Comparison of ENCODE assay signal across 8 cellular contexts in the genomic region with DNA sequence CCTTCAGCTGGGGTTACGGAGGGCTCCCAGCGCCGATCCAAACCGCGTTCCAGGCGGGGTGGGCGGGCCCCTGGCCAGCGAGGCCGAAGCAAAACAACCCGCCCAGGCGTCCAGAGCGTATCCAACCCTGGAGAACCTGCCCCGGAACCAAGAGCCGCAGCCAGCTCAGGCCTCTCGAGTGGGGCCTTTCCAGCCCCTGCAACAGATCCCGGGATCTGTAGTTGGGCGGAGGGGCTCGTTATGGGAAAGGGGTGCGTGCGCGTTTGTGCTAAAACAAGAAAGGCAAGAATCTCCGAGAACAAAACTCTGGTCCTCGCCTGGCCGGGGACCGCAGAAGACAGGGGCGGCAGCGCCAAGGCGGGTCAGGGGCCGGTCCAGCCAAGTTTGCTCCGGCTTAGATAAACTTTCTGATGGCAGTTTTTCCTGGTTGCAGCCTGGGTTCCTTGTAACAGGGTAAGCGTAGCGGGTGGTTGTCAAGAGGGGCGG. TPM values are rescaled to one million over a fixed set of nuclear protein-coding genes. Genes with fewer than 3 reads are reported as not detected.
DNase-seq lines count a peak whose midpoint lies in the region; ATAC-seq, FAIRE-seq and TF ChIP-seq lines count a peak whose summit lies in the region.

No MANE protein-coding gene starts in this region.

- intact Hi-C loops in left cardiac atrium (cut with DNase I) (loop anchor here in 1 of 2 donors (2.0 kb wide), 1 partner anchor 67 kb away; no protein-coding TSS in a partner anchor), posterior cingulate gyrus (cut with DNase I) (no loop called here)

- no peak for FAIRE-seq in RCC 7860 (lab: Jason Lieb, UNC)

- H3K4me3 ChIP-seq in AG09309 (ENCODE audit: control insufficient read depth, low read depth, low read length) = peak overlapping the region; percentile 85

- WGBS in adipose tissue, 3 donors = 0 to 1% (median 0%) methylated on average over 32 to 33 of the region's 33 CpGs

- no peak for TF ChIP-seq CTCF in AG09309 (IDR thresholded peaks at IDR 0.05; ENCODE audit: control insufficient read depth, insufficient read depth, low read depth, low read length, missing control alignments)

- no peak for DNase-seq in AG09309 (ENCODE audit: low read depth)
- peak; percentile 62 for DNase-seq in HT1080 (ENCODE audit: low read depth)
- DNase-seq in left cardiac atrium = peak; percentile 90
- DNase-seq in posterior cingulate gyrus = peak; percentile 23 to 91 (median 47)
- DNase-seq in RCC 7860 (ENCODE audit: low spot score) = no peak

- ATAC-seq in left cardiac atrium = peak; percentile 85 to 90
- no peak for ATAC-seq in GM18907 (IDR thresholded peaks at IDR 0.05; ENCODE audit: unreplicated experiment)
- ATAC-seq in HG03159 (IDR thresholded peaks at IDR 0.05; ENCODE audit: unreplicated experiment) = no peak

- peak overlapping the region; percentile 19 for H3K27ac ChIP-seq in adipose tissue (ENCODE audit: low read depth, low read length)

RNA-seq across cellular contexts. Expression of a gene that starts 0.5 kb away (rescaled TPM):
- total RNA-seq in HT1080 (2014; rRNA removed; shearing (Covaris generic)) = 65.7 and 66.1 TPM in 2 replicates
- 27.4 and 27.8 TPM in 2 replicates for polyA plus RNA-seq in HT1080 (2015; cell fraction: cytosol; rRNA removed)
- 29.8 and 34.0 TPM in 2 replicates for polyA plus RNA-seq in HT1080 (2015; cell fraction: nucleus; rRNA removed)
- polyA plus RNA-seq in adipose tissue = 10 to 100 TPM in 2 of 3 donors, 1 to 10 TPM in 1; 8.7 to 24.9 (median 15.0) TPM
- total RNA-seq in left cardiac atrium = 10 to 100 TPM; 43.9 to 50.1 TPM

Comparison
In these comparisons a context has a peak if more than half of its experiments do, and no peak if none do; other contexts are left out.
1. DNase-seq: peak in HT1080 (single experiment), left cardiac atrium (single experiment) and posterior cingulate gyrus (10 of 10); none in AG09309 (single experiment) and RCC 7860 (single experiment).
2. ATAC-seq: peak in left cardiac atrium (2 of 2); none in GM18907 (single experiment) and HG03159 (single experiment).